In genomic region chr7:12067156-12067831, GRCh38 we compare ENCODE assay signal across 8 cellular contexts.
DNase-seq lines count a peak whose midpoint lies in the region; ATAC-seq and TF ChIP-seq lines count a peak whose summit lies in the region.

No MANE protein-coding gene starts in this region.

- no peak overlapping the region for H4K91ac ChIP-seq in IMR-90 (ENCODE audit: insufficient read depth, low read depth, low read length)

- H3K79me1 ChIP-seq in IMR-90 (ENCODE audit: low read depth in 1 of 2, low read length in 2 of 2), result no peaks in the 10 kb centered on the region

- H3K4me3 ChIP-seq in IMR-90 (ENCODE audit: insufficient read depth, low read depth, low read length) (no peak overlapping the region), ascending aorta (no peak overlapping the region)

- H3K9me1 ChIP-seq in IMR-90 (ENCODE audit: insufficient read depth, low read length), result no peaks in the 10 kb centered on the region

- TF ChIP-seq RAD21 in IMR-90 (IDR thresholded peaks at IDR 0.05; ENCODE audit: low read length), result peak; percentile 84

- CTCF ChIA-PET in IMR-90 (lab: Yijun Ruan, JAX), result interaction anchor here (0.8 kb wide), 1 partner anchor 13 kb away, joined by 3 read pairs; no protein-coding TSS in a partner anchor

- H3K9me3 Mint-ChIP-seq in activated T-helper 2 cell treated with anti-CD3 and anti-CD28 coated beads, Interferon-gamma antibody, Interleukin-2, Interleukin-4, amounts not matched to agents 10 μg/mL and 5 μg/mL and 100 μg/mL, durations not matched to agents 14 hours and 24 hours and 36 hours, result no peaks in the 10 kb centered on the region

- dilution Hi-C loops in IMR-90 (cut with HindIII; ENCODE audit: low sequenced_read_pairs, unreplicated experiment), result no loop called here

- H2BK20ac ChIP-seq in IMR-90 (ENCODE audit: low read depth, low read length), result no peak overlapping the region; the same call in 1 of the 2 replicates

- H3K4me1 ChIP-seq in IMR-90 (ENCODE audit: control insufficient read depth, insufficient read depth, low read length) (no peaks in the 10 kb centered on the region), ascending aorta (no peaks in the 10 kb centered on the region)

- H3K18ac ChIP-seq in IMR-90 (ENCODE audit: low read depth, low read length), result no peak overlapping the region

- no peak for TF ChIP-seq POLR2A in IMR-90 (IDR thresholded peaks at IDR 0.05; ENCODE audit: low read depth, low read length)

- no peak overlapping the region for H3K14ac ChIP-seq in IMR-90 (replicated peaks; ENCODE audit: low read depth, low read length)

- H2AK5ac ChIP-seq in IMR-90 (ENCODE audit: low read depth, low read length), result no peak overlapping the region

- intact Hi-C loops in IMR-90 (cut with micrococcal nuclease), result loop anchor here (1.0 to 5.0 kb wide), 8 partner anchors 145 to 640 kb away; partner anchors contain the start of genes THSD7A and TMEM106B
- intact Hi-C loops in activated T-helper 2 cell treated with anti-CD3 and anti-CD28 coated beads, Interferon-gamma antibody, Interleukin-2, Interleukin-4, amounts not matched to agents 10 μg/mL and 5 μg/mL and 100 μg/mL, durations not matched to agents 14 hours and 24 hours and 36 hours (cut with micrococcal nuclease), result loop anchor here (1.0 to 10.0 kb wide), 5 partner anchors 95 to 428 kb away; partner anchors contain the start of gene TMEM106B
- intact Hi-C loops in ascending aorta (cut with DNase I), result no loop called here

- 91% methylated on average over 9 of the region's 13 CpGs; no CpG with 5 or more reads in 1 of the 2 experiments for WGBS in IMR-90 (ENCODE audit: extremely low coverage in 2 of 2, insufficient read length in 1 of 2), 2 experiments

- peak; percentile 74 for TF ChIP-seq CTCF in IMR-90 (conservative IDR thresholded peaks at IDR 0.05; ENCODE audit: low read depth, low read length)
- TF ChIP-seq CTCF in ascending aorta (IDR thresholded peaks at IDR 0.05), result peak in 1 of 3 experiments; percentile 28

- H2BK15ac ChIP-seq in IMR-90 (ENCODE audit: low read depth, low read length), result no peak overlapping the region

- H3K23ac ChIP-seq in IMR-90 (ENCODE audit: low read depth, low read length), result no peak overlapping the region

- POLR2A ChIA-PET in IMR-90 (lab: Charles Lee; ENCODE audit: unreplicated experiment), result no interaction called here

- no peak overlapping the region for H3K4me2 ChIP-seq in IMR-90 (ENCODE audit: low read depth, low read length)

- H4K20me1 ChIP-seq in IMR-90 (ENCODE audit: insufficient read depth, low read length), result no peaks in the 10 kb centered on the region

- BruUV-seq in IMR-90 (replicated peaks; lab: Mats Ljungman, UMichigan), result no TSS peak

- no peak overlapping the region for H3K27ac ChIP-seq in IMR-90 (ENCODE audit: insufficient read depth, low read length)
- no peak overlapping the region for H3K27ac ChIP-seq in ascending aorta

- H3K4ac ChIP-seq in IMR-90 (ENCODE audit: low read depth, low read length), result no peak overlapping the region

- in situ Hi-C loops in IMR-90 (cut with MboI; ENCODE audit: low sequenced_read_pairs), result loop anchor here (5.0 to 25.0 kb wide), 3 partner anchors 255 to 630 kb away; no protein-coding TSS in a partner anchor

- no peak overlapping the region for H2BK120ac ChIP-seq in IMR-90 (ENCODE audit: low read depth, low read length)

- no peak overlapping the region for H3K4me3 Mint-ChIP-seq in activated T-helper 2 cell treated with anti-CD3 and anti-CD28 coated beads, Interferon-gamma antibody, Interleukin-2, Interleukin-4, amounts not matched to agents 10 μg/mL and 5 μg/mL and 100 μg/mL, durations not matched to agents 14 hours and 24 hours and 36 hours (ENCODE audit: low read depth)

- no peaks in the 10 kb centered on the region for H3K36me3 Mint-ChIP-seq in activated T-helper 2 cell treated with anti-CD3 and anti-CD28 coated beads, Interferon-gamma antibody, Interleukin-2, Interleukin-4, amounts not matched to agents 10 μg/mL and 5 μg/mL and 100 μg/mL, durations not matched to agents 14 hours and 24 hours and 36 hours (ENCODE audit: low read depth)

- peaks cover 3% of the 10 kb centered on the region for H3K27me3 Mint-ChIP-seq in activated T-helper 2 cell treated with anti-CD3 and anti-CD28 coated beads, Interferon-gamma antibody, Interleukin-2, Interleukin-4, amounts not matched to agents 10 μg/mL and 5 μg/mL and 100 μg/mL, durations not matched to agents 14 hours and 24 hours and 36 hours (ENCODE audit: low read depth)

- H3K36me3 ChIP-seq in IMR-90 (ENCODE audit: control insufficient read depth, insufficient read depth, low read length), result no peaks in the 10 kb centered on the region
- H3K36me3 ChIP-seq in ascending aorta, result no peaks in the 10 kb centered on the region

- H3K9me3 ChIP-seq in IMR-90 (ENCODE audit: control insufficient read depth, insufficient read depth, low read length) (no peaks in the 10 kb centered on the region), ascending aorta (no peaks in the 10 kb centered on the region)

- H4K5ac ChIP-seq in IMR-90 (ENCODE audit: low read depth, low read length), result no peak overlapping the region

- H3K56ac ChIP-seq in IMR-90 (ENCODE audit: extremely low read depth, insufficient read depth, low read length), result no peak overlapping the region

- peak; percentile 76 for ATAC-seq in GM21360 (IDR thresholded peaks at IDR 0.05; ENCODE audit: unreplicated experiment)
- ATAC-seq in IMR-90 (ENCODE audit: low read depth), result peak; percentile 91

- H3K4me1 Mint-ChIP-seq in activated T-helper 2 cell treated with anti-CD3 and anti-CD28 coated beads, Interferon-gamma antibody, Interleukin-2, Interleukin-4, amounts not matched to agents 10 μg/mL and 5 μg/mL and 100 μg/mL, durations not matched to agents 14 hours and 24 hours and 36 hours (ENCODE audit: low read depth), result no peaks in the 10 kb centered on the region

- H3K9ac ChIP-seq in IMR-90 (ENCODE audit: low read depth, low read length), result no peak overlapping the region

- peak overlapping the region; percentile 56 for H2AFZ ChIP-seq in IMR-90 (replicated peaks; ENCODE audit: low read length, poor library complexity)

- H4K8ac ChIP-seq in IMR-90 (ENCODE audit: low read depth in 2 of 2, low read length in 2 of 2), result no peak overlapping the region

- H2AK9ac ChIP-seq in IMR-90 (replicated peaks; ENCODE audit: low read depth, low read length, poor library complexity), result no peak overlapping the region

- H2BK5ac ChIP-seq in IMR-90 (ENCODE audit: low read depth, low read length, poor library complexity, severe bottlenecking), result no peak overlapping the region

- H3K27me3 ChIP-seq in IMR-90 (ENCODE audit: control insufficient read depth, insufficient read depth, low read length) (no peaks in the 10 kb centered on the region), ascending aorta (no peaks in the 10 kb centered on the region)

- no peak overlapping the region for H3K27ac Mint-ChIP-seq in activated T-helper 2 cell treated with anti-CD3 and anti-CD28 coated beads, Interferon-gamma antibody, Interleukin-2, Interleukin-4, amounts not matched to agents 10 μg/mL and 5 μg/mL and 100 μg/mL, durations not matched to agents 14 hours and 24 hours and 36 hours

- DNase-seq in DMS 273 (lab: John Stamatoyannopoulos, UW; ENCODE audit: unreplicated experiment) (peak; percentile 78), IMR-90 (peak; percentile 66), RPMI7951 (ENCODE audit: low read depth) (peak; percentile 4), globus pallidus (ENCODE audit: low spot score) (peak; percentile 35), retina (peak; percentile 39), ascending aorta (ENCODE audit: low spot score in 2 of 2) (no peak)
- peak; percentile 18 for DNase-seq in activated T-helper 2 cell treated with anti-CD3 and anti-CD28 coated beads, Interferon-gamma antibody, Interleukin-2, Interleukin-4, amounts not matched to agents 10 μg/mL and 5 μg/mL and 100 μg/mL, durations not matched to agents 14 hours and 24 hours and 36 hours (ENCODE audit: low spot score)

TF ChIP-seq in IMR-90, 13 proteins besides CTCF, POLR2A, EP300 and RAD21:
- TF ChIP-seq RFX5 (IDR thresholded peaks at IDR 0.05; ENCODE audit: low read depth, low read length), result no peak
- peak; percentile 72 for TF ChIP-seq SMC3 (IDR thresholded peaks at IDR 0.05; ENCODE audit: low read depth, low read length)

Comparison
In these comparisons a context has a peak if more than half of its experiments do, and no peak if none do; other contexts are left out.
1. DNase-seq: peak in DMS 273 (single experiment), IMR-90 (single experiment), RPMI7951 (single experiment), activated T-helper 2 cell treated with anti-CD3 and anti-CD28 coated beads, Interferon-gamma antibody, Interleukin-2, Interleukin-4, amounts not matched to agents 10 μg/mL and 5 μg/mL and 100 μg/mL, durations not matched to agents 14 hours and 24 hours and 36 hours (single experiment), globus pallidus (single experiment) and retina (single experiment); none in ascending aorta (0 of 2).